ENCODE assay signal across 7 cellular contexts in the genomic region with DNA sequence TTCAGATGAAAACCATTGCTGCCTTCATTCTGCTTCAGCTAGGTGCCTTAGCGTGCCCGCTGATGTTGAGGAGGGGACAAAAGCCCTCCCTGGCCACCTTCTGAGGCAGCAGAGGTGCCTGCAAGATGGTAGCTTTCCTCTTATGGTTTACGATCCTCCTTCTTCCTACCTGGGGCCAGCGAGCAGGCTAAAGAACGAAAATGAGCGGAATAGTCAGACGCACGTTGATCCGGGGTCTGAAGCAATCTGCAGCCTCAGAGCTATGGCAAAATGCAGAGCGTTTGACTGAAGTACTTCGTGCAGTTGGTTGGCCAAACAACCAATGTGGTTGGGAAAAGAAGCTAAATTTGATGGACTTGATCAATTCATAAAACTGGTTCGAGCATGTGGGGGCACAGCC.
"Had no signal": no experiment of that assay in that cellular context is flagged by ENCODE, and none has a peak within 500 bp of the region (broad histone marks: within the 10 kb centered on the region; RNA-seq: fewer than 3 reads in every experiment).

No MANE protein-coding gene starts in this region.

- H3K27ac ChIP-seq: HL-60, KMS-11 had no signal

- DNase-seq: GOT3, H9, HFFc6, KBM-7 had no signal

- ATAC-seq: HepG2 had no signal
